In the genomic region with DNA sequence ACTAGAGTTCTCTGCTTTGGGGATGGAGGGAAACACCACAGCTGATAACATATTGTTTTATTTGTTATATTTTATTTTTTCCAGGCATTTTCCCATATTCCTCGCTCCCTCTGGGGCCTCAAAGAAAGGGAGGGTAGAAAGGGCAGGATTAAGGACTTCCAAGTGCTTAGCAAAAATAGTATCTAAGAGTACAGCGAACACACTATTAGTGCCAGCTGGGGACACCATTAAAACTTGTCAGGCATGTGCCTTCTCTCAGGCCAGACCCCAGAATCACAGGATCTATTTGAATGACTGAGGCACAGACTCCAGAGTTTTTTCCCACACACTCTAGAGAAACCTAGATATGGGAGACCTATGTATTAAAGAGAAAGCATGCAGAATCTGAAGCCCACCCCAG, we compare ENCODE assay signal across 5 cellular contexts.
"Had no signal": no experiment of that assay in that cellular context is flagged by ENCODE, and none has a peak within 500 bp of the region (broad histone marks: within the 10 kb centered on the region; RNA-seq: fewer than 3 reads in every experiment).

No MANE protein-coding gene starts in this region.

- ATAC-seq: HepG2, K562 had no signal

- DNase-seq: IMR-90, KBM-7 had no signal

- H3K27ac ChIP-seq: HL-60 had no signal

- H3K4me3 ChIP-seq: K562 had no signal
